In genomic region chr3:62318752-62319569, GRCh38 we compare ENCODE assay signal across 8 cellular contexts. TPM values are rescaled to one million over a fixed set of nuclear protein-coding genes. Genes with fewer than 3 reads are reported as not detected.
DNase-seq lines count a peak whose midpoint lies in the region; ATAC-seq and TF ChIP-seq lines count a peak whose summit lies in the region.

No MANE protein-coding gene starts in this region.

- H3K4me3 Mint-ChIP-seq in activated naive CD8-positive, alpha-beta T cell treated with anti-CD3 and anti-CD28 coated beads for 36 hours = peak overlapping the region; percentile 93
- H3K4me3 Mint-ChIP-seq in glutamatergic neuron (ENCODE audit: unreplicated experiment) = peak overlapping the region; percentile 99

- WGBS in suprapubic skin = under 1% methylated on average over 24 of the region's 60 CpGs

- ATAC-seq in GM19455 (IDR thresholded peaks at IDR 0.05; ENCODE audit: unreplicated experiment) (peak; percentile 95), omental fat pad (ENCODE audit: low FRiP score) (peak; percentile 99)

- CTCF ChIA-PET in BJ (lab: Yijun Ruan, JAX) = interaction anchor here (0.6 to 0.9 kb wide), 2 partner anchors 8 to 13 kb away, joined by 3 read pairs; no protein-coding TSS in a partner anchor

- H3K4me1 Mint-ChIP-seq in activated naive CD8-positive, alpha-beta T cell treated with anti-CD3 and anti-CD28 coated beads for 36 hours = peaks cover 10% of the 10 kb centered on the region
- H3K4me1 Mint-ChIP-seq in glutamatergic neuron (ENCODE audit: low read depth, unreplicated experiment) = peaks cover 2% of the 10 kb centered on the region

- no peak for TF ChIP-seq POLR2A in suprapubic skin (IDR thresholded peaks at IDR 0.05)

- TF ChIP-seq CTCF in BJ (IDR thresholded peaks at IDR 0.05; ENCODE audit: insufficient read depth, low read depth, low read length) (no peak), glutamatergic neuron (IDR thresholded peaks at IDR 0.05; ENCODE audit: partially characterized antibody, unreplicated experiment) (no peak), omental fat pad (IDR thresholded peaks at IDR 0.05) (no peak), suprapubic skin (IDR thresholded peaks at IDR 0.05) (no peak)

- peaks cover 14% of the 10 kb centered on the region for H3K4me1 ChIP-seq in suprapubic skin

- H3K9me3 Mint-ChIP-seq in activated naive CD8-positive, alpha-beta T cell treated with anti-CD3 and anti-CD28 coated beads for 36 hours = peaks cover 19% of the 10 kb centered on the region
- peaks cover 5% of the 10 kb centered on the region for H3K9me3 Mint-ChIP-seq in glutamatergic neuron (ENCODE audit: unreplicated experiment)

- H3K27ac Mint-ChIP-seq in activated naive CD8-positive, alpha-beta T cell treated with anti-CD3 and anti-CD28 coated beads for 36 hours = peak overlapping the region; percentile 97
- H3K27ac Mint-ChIP-seq in glutamatergic neuron (ENCODE audit: unreplicated experiment) = peak overlapping the region; percentile 99

- no peaks in the 10 kb centered on the region for H3K9me3 ChIP-seq in suprapubic skin

- POLR2A ChIA-PET in BJ (lab: Charles Lee) = interaction anchor here (0.7 kb wide), 1 partner anchor 20 kb away, joined by 3 read pairs; no protein-coding TSS in a partner anchor

- TF ChIP-seq EP300 in suprapubic skin (IDR thresholded peaks at IDR 0.05) = no peak

- H3K27ac ChIP-seq in suprapubic skin = peak overlapping the region; percentile 85

- H3K36me3 ChIP-seq in BJ (ENCODE audit: control insufficient read depth, insufficient read depth, low read length) (peaks cover 3% of the 10 kb centered on the region; the same call in 1 of the 2 replicates), suprapubic skin (peaks cover 19% of the 10 kb centered on the region)

- H3K27me3 Mint-ChIP-seq in activated naive CD8-positive, alpha-beta T cell treated with anti-CD3 and anti-CD28 coated beads for 36 hours = peaks cover 52% of the 10 kb centered on the region
- H3K27me3 Mint-ChIP-seq in glutamatergic neuron (ENCODE audit: unreplicated experiment) = peaks cover 2% of the 10 kb centered on the region

- H3K4me3 ChIP-seq in BJ (ENCODE audit: low read depth, low read length) = peak overlapping the region; percentile 85
- H3K4me3 ChIP-seq in suprapubic skin = peak overlapping the region; percentile 70

- H3K36me3 Mint-ChIP-seq in activated naive CD8-positive, alpha-beta T cell treated with anti-CD3 and anti-CD28 coated beads for 36 hours = peaks cover 17% of the 10 kb centered on the region
- no peaks in the 10 kb centered on the region for H3K36me3 Mint-ChIP-seq in glutamatergic neuron (ENCODE audit: unreplicated experiment)

- DNase-seq in BJ (ENCODE audit: low read depth) (peak; percentile 28), HPDE6-E6E7 (ENCODE audit: extremely low spot score) (peak; percentile 43), SHP77 treated with DMSO at 0.1 percent for 48 hours (lab: John Stamatoyannopoulos, UW) (peak; percentile 69), glutamatergic neuron (peak; percentile 93), omental fat pad (ENCODE audit: low spot score) (peak; percentile 67), suprapubic skin (ENCODE audit: low spot score in 2 of 2) (peak; percentile 87 to 90)
- peak; percentile 71 for DNase-seq in activated naive CD8-positive, alpha-beta T cell treated with anti-CD3 and anti-CD28 coated beads for 36 hours

- H3K27me3 ChIP-seq in BJ (ENCODE audit: control insufficient read depth, insufficient read depth, low read length) (no peaks in the 10 kb centered on the region), suprapubic skin (no peaks in the 10 kb centered on the region)

RNA-seq across cellular contexts. Expression of gene FEZF2, which starts 54.4 kb away (rescaled TPM):
- polyA plus RNA-seq in BJ (2011; rRNA removed) = not detected in 2 replicates
- not detected in 2 replicates for polyA minus RNA-seq in BJ (2011; rRNA and poly(A)+ RNA removed)
- not detected for total RNA-seq in activated naive CD8-positive, alpha-beta T cell treated with anti-CD3 and anti-CD28 coated beads for 36 hours
- total RNA-seq in glutamatergic neuron (ENCODE audit: unreplicated experiment) (0.49 TPM), omental fat pad (not detected), suprapubic skin (not detected)

Comparison
In these comparisons a context has a peak if more than half of its experiments do, and no peak if none do; other contexts are left out.
1. Peak in every context shown above with its lines: DNase-seq, ATAC-seq, H3K4me3 ChIP-seq and H3K27ac ChIP-seq.
2. DNase-seq: peak in every context shown above with its lines; median percentile 93 in glutamatergic neuron; 88 in suprapubic skin; 71 in activated naive CD8-positive, alpha-beta T cell treated with anti-CD3 and anti-CD28 coated beads for 36 hours; 69 in SHP77 treated with DMSO at 0.1 percent for 48 hours; 67 in omental fat pad; 43 in HPDE6-E6E7; 28 in BJ.